In the genomic region with DNA sequence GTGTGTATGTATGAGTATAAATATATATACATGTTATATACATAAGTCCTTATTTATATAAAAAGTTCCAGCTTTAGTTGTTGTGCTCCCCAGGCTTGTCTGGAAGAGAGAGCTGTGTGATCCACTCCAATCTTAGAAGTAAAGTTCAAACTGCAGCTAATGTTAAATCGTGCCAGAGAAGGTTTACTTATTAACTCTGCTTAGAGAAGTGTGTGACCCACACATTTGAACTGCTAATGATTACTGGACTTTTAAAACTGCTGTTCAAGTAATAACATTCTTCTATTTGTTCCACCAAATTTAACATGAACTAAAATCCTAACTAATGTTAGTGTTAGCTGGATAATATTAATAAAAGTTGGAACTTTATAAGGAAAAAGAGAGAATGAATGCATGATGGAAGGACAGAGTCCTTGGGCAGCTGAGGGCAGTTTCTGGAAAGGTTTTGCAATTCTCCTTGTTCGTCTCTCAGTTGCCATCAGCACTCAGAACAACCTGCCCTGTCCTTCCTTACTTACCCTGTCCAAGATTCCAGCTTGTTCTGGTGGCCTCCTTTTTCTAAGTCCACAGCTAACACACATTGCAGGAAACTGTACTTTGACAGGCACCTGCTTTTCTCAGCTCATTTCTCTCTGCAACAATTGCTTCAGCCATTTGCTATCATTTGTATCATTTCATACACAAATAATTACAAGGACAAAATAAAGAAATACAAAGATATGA, we compare ENCODE assay signal across 15 cellular contexts.
DNase-seq lines count a peak whose midpoint lies in the region; ATAC-seq and TF ChIP-seq lines count a peak whose summit lies in the region.
"Had no signal": no experiment of that assay in that cellular context is flagged by ENCODE, and none has a peak within 500 bp of the region (broad histone marks: within the 10 kb centered on the region; RNA-seq: fewer than 3 reads in every experiment).

No MANE protein-coding gene starts in this region.

- TF ChIP-seq CTCF in VCaP (conservative IDR thresholded peaks at IDR 0.05) (no peak), PC-3 (conservative IDR thresholded peaks at IDR 0.05; ENCODE audit: low read depth, low read length) (no peak), BE2C (IDR thresholded peaks at IDR 0.05; ENCODE audit: low read depth, low read length) (no peak), foreskin fibroblast (IDR thresholded peaks at IDR 0.05; ENCODE audit: low read depth, low read length) (no peak)

- no peaks in the 10 kb centered on the region for H4K20me1 ChIP-seq in PC-3 (ENCODE audit: low read length)

- H3K36me3 ChIP-seq in PC-3 (ENCODE audit: low read depth, low read length), result no peaks in the 10 kb centered on the region
- no peaks in the 10 kb centered on the region for H3K36me3 ChIP-seq in BE2C
- H3K36me3 ChIP-seq: brain microvascular endothelial cell, heart left ventricle had no signal

- H3K27me3 ChIP-seq in PC-3 (ENCODE audit: low read length) (no peaks in the 10 kb centered on the region), BE2C (no peaks in the 10 kb centered on the region)
- H3K27me3 ChIP-seq: brain microvascular endothelial cell, heart left ventricle had no signal

- H3K9me3 ChIP-seq in PC-3 (ENCODE audit: low read length) (no peaks in the 10 kb centered on the region), BE2C (no peaks in the 10 kb centered on the region)
- H3K9me3 ChIP-seq: heart left ventricle had no signal

- intact Hi-C loops in PC-3 (cut with micrococcal nuclease), result no loop called here

- no peak overlapping the region for H2AFZ ChIP-seq in PC-3 (ENCODE audit: low read length)

- H3K4me1 ChIP-seq in PC-3 (ENCODE audit: insufficient read depth, low read length) (no peaks in the 10 kb centered on the region), BE2C (no peaks in the 10 kb centered on the region)

- no peaks in the 10 kb centered on the region for H3K9me2 ChIP-seq in PC-3 (replicated peaks; ENCODE audit: low read length)

- BruUV-seq in PC-3 (replicated peaks; lab: Mats Ljungman, UMichigan), result no TSS peak

- no peaks in the 10 kb centered on the region for H3K79me2 ChIP-seq in PC-3 (ENCODE audit: low read length)

- DNase-seq in mucosa of gallbladder (ENCODE audit: low spot score), result peak; percentile 43
- no peak for DNase-seq in PC-3
- DNase-seq in activated CD4-positive, CD25-positive, alpha-beta regulatory T cell (lab: John Stamatoyannopoulos, UW), result no peak
- DNase-seq in BE2C, result no peak
- DNase-seq in foreskin fibroblast, result no peak
- DNase-seq: activated CD8-positive, alpha-beta T cell treated with anti-CD3 and anti-CD28 coated beads for 36 hours; activated effector memory CD4-positive, alpha-beta T cell treated with anti-CD3 and anti-CD28 coated beads, Interleukin-2, amount 50 U/mL, for 16 hours; brain microvascular endothelial cell; heart left ventricle; NCI-H1048; NCI-H446 treated with DMSO at 0.1 percent for 48 hours; T-helper 9 cell had no signal

- no peak overlapping the region for H3K4me2 ChIP-seq in PC-3 (ENCODE audit: low read length)

- CTCF ChIA-PET in PC-3 (lab: Charles Lee), result no interaction called here

- no peak overlapping the region for H3K9ac ChIP-seq in PC-3 (ENCODE audit: low read length)

- peak overlapping the region; percentile 79 for H3K27ac ChIP-seq in VCaP
- no peak overlapping the region for H3K27ac ChIP-seq in PC-3 (ENCODE audit: low read length)
- H3K27ac ChIP-seq: brain microvascular endothelial cell, heart left ventricle had no signal

- POLR2A ChIA-PET in PC-3 (lab: Charles Lee; ENCODE audit: unreplicated experiment), result no interaction called here

- no peaks in the 10 kb centered on the region for H3F3A ChIP-seq in PC-3 (ENCODE audit: low read length, unreplicated experiment)

- H3K4me3 ChIP-seq in GM08714 (ENCODE audit: low read length) (peak overlapping the region; percentile 37; the same call in 1 of the 2 replicates), PC-3 (ENCODE audit: low read length) (no peak overlapping the region), BE2C (ENCODE audit: low read depth, low read length) (no peak overlapping the region), foreskin fibroblast (ENCODE audit: low read depth in 1 of 2, low read length in 2 of 2) (no peak overlapping the region)
- H3K4me3 ChIP-seq: heart left ventricle had no signal

- ATAC-seq in HG02678 (IDR thresholded peaks at IDR 0.05; ENCODE audit: unreplicated experiment) (peak; percentile 55), PC-3 (no peak)
- ATAC-seq: activated CD8-positive, alpha-beta T cell treated with anti-CD3 and anti-CD28 coated beads for 36 hours; heart left ventricle had no signal
